ENCODE assay signal across 8 cellular contexts in the genomic region with DNA sequence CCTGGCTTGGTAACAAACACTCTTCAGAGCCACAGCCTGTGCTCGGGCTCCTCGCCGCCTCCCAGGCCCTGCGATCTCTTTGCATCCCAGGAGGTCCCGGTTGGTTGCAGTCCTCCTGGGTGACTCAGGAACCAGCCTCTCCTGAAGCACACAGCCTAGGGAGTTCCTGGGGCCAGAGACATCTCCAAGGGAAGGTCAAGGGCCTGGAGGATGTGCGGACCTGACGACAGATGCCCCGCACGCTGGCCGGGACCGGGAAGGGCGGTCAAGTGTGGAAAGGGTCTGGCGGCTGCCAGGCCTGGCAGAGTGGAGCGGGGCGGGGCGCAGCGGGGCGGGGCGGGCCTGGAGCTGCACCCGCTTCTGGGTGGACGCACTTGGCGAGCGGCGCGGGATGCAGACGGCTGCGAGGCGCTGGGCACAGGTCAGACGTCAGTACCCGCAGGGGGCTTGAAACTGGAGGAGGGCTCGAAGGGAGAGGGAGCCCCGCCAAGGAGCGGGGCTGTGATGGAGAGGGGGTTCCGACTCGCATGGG. TPM values are rescaled to one million over a fixed set of nuclear protein-coding genes. Genes with fewer than 3 reads are reported as not detected.
DNase-seq lines count a peak whose midpoint lies in the region; ATAC-seq and TF ChIP-seq lines count a peak whose summit lies in the region.

No MANE protein-coding gene starts in this region.

- no peak for ATAC-seq in stimulated activated naive CD8-positive, alpha-beta T cell treated with anti-CD3 and anti-CD28 coated beads, Interleukin-15, amount 100 ng/mL, for 72 hours

- no peaks in the 10 kb centered on the region for H3K4me1 ChIP-seq in cardiac muscle cell (ENCODE audit: low read depth)

- no peak overlapping the region for H3K27ac ChIP-seq in cardiac muscle cell

- H3K27me3 ChIP-seq in cardiac muscle cell = peaks cover 73% of the 10 kb centered on the region

- peak overlapping the region; percentile 22 for H3K4me3 Mint-ChIP-seq in T-helper 2 cell treated with Interferon-gamma antibody and Interleukin-4, amounts not matched to agents 5 μg/mL and 100 μg/mL, for 36 hours
- peak overlapping the region; percentile 87 for H3K4me3 Mint-ChIP-seq in activated naive CD8-positive, alpha-beta T cell
- peak overlapping the region; percentile 81 to 88 for H3K4me3 Mint-ChIP-seq in stimulated activated naive CD8-positive, alpha-beta T cell treated with anti-CD3 and anti-CD28 coated beads, Interleukin-15, amount 100 ng/mL, for 72 hours

- no peaks in the 10 kb centered on the region for H3K36me3 Mint-ChIP-seq in T-helper 2 cell treated with Interferon-gamma antibody and Interleukin-4, amounts not matched to agents 5 μg/mL and 100 μg/mL, for 36 hours (ENCODE audit: low read depth)
- H3K36me3 Mint-ChIP-seq in activated naive CD8-positive, alpha-beta T cell = no peaks in the 10 kb centered on the region

- H3K27ac Mint-ChIP-seq in T-helper 2 cell treated with Interferon-gamma antibody and Interleukin-4, amounts not matched to agents 5 μg/mL and 100 μg/mL, for 36 hours = no peak overlapping the region
- H3K27ac Mint-ChIP-seq in activated naive CD8-positive, alpha-beta T cell = no peak overlapping the region
- peak overlapping the region in 1 of 2 donors; percentile 43 for H3K27ac Mint-ChIP-seq in stimulated activated naive CD8-positive, alpha-beta T cell treated with anti-CD3 and anti-CD28 coated beads, Interleukin-15, amount 100 ng/mL, for 72 hours

- H3K4me1 Mint-ChIP-seq in T-helper 2 cell treated with Interferon-gamma antibody and Interleukin-4, amounts not matched to agents 5 μg/mL and 100 μg/mL, for 36 hours (ENCODE audit: low read depth) = peaks cover 41% of the 10 kb centered on the region
- H3K4me1 Mint-ChIP-seq in activated naive CD8-positive, alpha-beta T cell (ENCODE audit: low read depth) = peaks cover 40% of the 10 kb centered on the region
- H3K4me1 Mint-ChIP-seq in stimulated activated naive CD8-positive, alpha-beta T cell treated with anti-CD3 and anti-CD28 coated beads, Interleukin-15, amount 100 ng/mL, for 72 hours = peaks cover 39% of the 10 kb centered on the region

- no peak for DNase-seq in T-helper 2 cell treated with Interferon-gamma antibody and Interleukin-4, amounts not matched to agents 5 μg/mL and 100 μg/mL, for 36 hours (ENCODE audit: low spot score)
- no peak for DNase-seq in T-helper 2 cell
- DNase-seq in cardiac muscle cell (ENCODE audit: low read depth in 1 of 2, low spot score in 1 of 2) = peak; percentile 7 to 25
- DNase-seq in stimulated activated naive CD8-positive, alpha-beta T cell treated with anti-CD3 and anti-CD28 coated beads, Interleukin-15, amount 100 ng/mL, for 72 hours = no peak
- no peak for DNase-seq in NCI-H2107 (lab: John Stamatoyannopoulos, UW)
- no peak for DNase-seq in activated CD4-positive, alpha-beta T cell treated with anti-CD3 and anti-CD28 coated beads for 1 hour
- DNase-seq in GM19238 (ENCODE audit: insufficient read length, low spot score) = no peak

- peaks cover 78% of the 10 kb centered on the region for H3K27me3 Mint-ChIP-seq in T-helper 2 cell treated with Interferon-gamma antibody and Interleukin-4, amounts not matched to agents 5 μg/mL and 100 μg/mL, for 36 hours (ENCODE audit: low read depth)
- H3K27me3 Mint-ChIP-seq in activated naive CD8-positive, alpha-beta T cell = peaks cover 38% of the 10 kb centered on the region
- peaks cover 79% of the 10 kb centered on the region for H3K27me3 Mint-ChIP-seq in stimulated activated naive CD8-positive, alpha-beta T cell treated with anti-CD3 and anti-CD28 coated beads, Interleukin-15, amount 100 ng/mL, for 72 hours

- H3K4me3 ChIP-seq in cardiac muscle cell = peak overlapping the region; percentile 7

- H3K9me3 ChIP-seq in cardiac muscle cell (ENCODE audit: low read depth) = no peaks in the 10 kb centered on the region

- TF ChIP-seq CTCF in cardiac muscle cell (IDR thresholded peaks at IDR 0.05; ENCODE audit: low read depth, low read length) = no peak

- H3K36me3 ChIP-seq in cardiac muscle cell = no peaks in the 10 kb centered on the region

- no peaks in the 10 kb centered on the region for H3K9me3 Mint-ChIP-seq in T-helper 2 cell treated with Interferon-gamma antibody and Interleukin-4, amounts not matched to agents 5 μg/mL and 100 μg/mL, for 36 hours
- H3K9me3 Mint-ChIP-seq in activated naive CD8-positive, alpha-beta T cell (ENCODE audit: low read depth) = no peaks in the 10 kb centered on the region
- no peaks in the 10 kb centered on the region for H3K9me3 Mint-ChIP-seq in stimulated activated naive CD8-positive, alpha-beta T cell treated with anti-CD3 and anti-CD28 coated beads, Interleukin-15, amount 100 ng/mL, for 72 hours

RNA-seq across cellular contexts. Expression of a gene that starts 45.0 kb away (rescaled TPM):
- total RNA-seq in cardiac muscle cell = not detected in 2 replicates
- polyA plus RNA-seq in cardiac muscle cell = 0.24 TPM in 1 of 2 replicates, not detected in the other

Comparison
In these comparisons a context has a peak if more than half of its experiments do, and no peak if none do; other contexts are left out.
1. DNase-seq: peak in cardiac muscle cell (2 of 2); none in T-helper 2 cell treated with Interferon-gamma antibody and Interleukin-4, amounts not matched to agents 5 μg/mL and 100 μg/mL, for 36 hours (single experiment), T-helper 2 cell (0 of 5), stimulated activated naive CD8-positive, alpha-beta T cell treated with anti-CD3 and anti-CD28 coated beads, Interleukin-15, amount 100 ng/mL, for 72 hours (0 of 2), NCI-H2107 (single experiment), activated CD4-positive, alpha-beta T cell treated with anti-CD3 and anti-CD28 coated beads for 1 hour (single experiment) and GM19238 (single experiment).
2. H3K4me3 Mint-ChIP-seq: peak in every context shown above with its lines; median percentile 87 in activated naive CD8-positive, alpha-beta T cell; 84 in stimulated activated naive CD8-positive, alpha-beta T cell treated with anti-CD3 and anti-CD28 coated beads, Interleukin-15, amount 100 ng/mL, for 72 hours; 22 in T-helper 2 cell treated with Interferon-gamma antibody and Interleukin-4, amounts not matched to agents 5 μg/mL and 100 μg/mL, for 36 hours.